Comparison of ENCODE assay signal across 26 cellular contexts in genomic region chr16:57390635-57391307, GRCh38. TPM values are rescaled to one million over a fixed set of nuclear protein-coding genes. Genes with fewer than 3 reads are reported as not detected.
"Had no signal": no experiment of that assay in that cellular context is flagged by ENCODE, and none has a peak within 500 bp of the region (broad histone marks: within the 10 kb centered on the region; RNA-seq: fewer than 3 reads in every experiment).

No MANE protein-coding gene starts in this region.

- H3K27ac Mint-ChIP-seq: activated CD4-positive, alpha-beta memory T cell treated with anti-CD3 and anti-CD28 coated beads for 36 hours; activated naive CD4-positive, alpha-beta T cell treated with anti-CD3 and anti-CD28 coated beads for 36 hours; activated naive CD8-positive, alpha-beta T cell treated with anti-CD3 and anti-CD28 coated beads, Interleukin-2, amount 10 ng/mL, durations not matched to agents 7 days and 5 days; activated T-cell treated with anti-CD3 and anti-CD28 coated beads, Interleukin-2, amount 50 U/mL, for 72 hours; naive thymus-derived CD4-positive, alpha-beta T cell; stimulated activated naive CD8-positive, alpha-beta T cell treated with anti-CD3 and anti-CD28 coated beads, Interleukin-15, Interleukin-2, amounts not matched to agents 100 ng/mL and 50 ng/mL, for 24 hours had no signal

- H3K36me3 ChIP-seq: gastrocnemius medialis, neutrophil, ovary, prostate gland, thyroid gland had no signal

- H3K27ac ChIP-seq: neutrophil, ovary, prostate gland, thyroid gland had no signal

- H3K4me1 ChIP-seq: prostate gland had no signal

- H3K9me3 Mint-ChIP-seq: activated CD4-positive, alpha-beta memory T cell treated with anti-CD3 and anti-CD28 coated beads for 36 hours; activated naive CD4-positive, alpha-beta T cell treated with anti-CD3 and anti-CD28 coated beads for 36 hours; activated T-cell treated with anti-CD3 and anti-CD28 coated beads, Interleukin-2, amount 50 U/mL, for 72 hours; naive thymus-derived CD4-positive, alpha-beta T cell; stimulated activated naive CD8-positive, alpha-beta T cell treated with anti-CD3 and anti-CD28 coated beads, Interleukin-15, Interleukin-2, amounts not matched to agents 100 ng/mL and 50 ng/mL, for 24 hours had no signal

- H3K4me3 Mint-ChIP-seq: activated CD4-positive, alpha-beta memory T cell treated with anti-CD3 and anti-CD28 coated beads for 36 hours; activated naive CD4-positive, alpha-beta T cell treated with anti-CD3 and anti-CD28 coated beads for 36 hours; activated naive CD8-positive, alpha-beta T cell treated with anti-CD3 and anti-CD28 coated beads, Interleukin-2, amount 10 ng/mL, durations not matched to agents 7 days and 5 days; activated T-cell treated with anti-CD3 and anti-CD28 coated beads, Interleukin-2, amount 50 U/mL, for 72 hours; naive thymus-derived CD4-positive, alpha-beta T cell; stimulated activated naive CD8-positive, alpha-beta T cell treated with anti-CD3 and anti-CD28 coated beads, Interleukin-15, Interleukin-2, amounts not matched to agents 100 ng/mL and 50 ng/mL, for 24 hours had no signal

- ATAC-seq: activated T-cell treated with anti-CD3 and anti-CD28 coated beads, Interleukin-2, amount 50 U/mL, for 72 hours; gastrocnemius medialis; naive thymus-derived CD4-positive, alpha-beta T cell had no signal

- H3K4me3 ChIP-seq: gastrocnemius medialis, lung, ovary, prostate gland, thyroid gland had no signal

- DNase-seq: activated CD4-positive, alpha-beta memory T cell treated with anti-CD3 and anti-CD28 coated beads for 36 hours; activated CD4-positive, alpha-beta T cell treated with anti-CD3 and anti-CD28 coated beads for 48 hours; activated effector memory CD4-positive, alpha-beta T cell treated with Interleukin-2 at 50 U/mL for 16 hours; activated naive CD4-positive, alpha-beta T cell treated with anti-CD3 and anti-CD28 coated beads for 36 hours; activated naive CD8-positive, alpha-beta T cell treated with anti-CD3 and anti-CD28 coated beads, Interleukin-2, amount 10 ng/mL, durations not matched to agents 7 days and 5 days; activated T-cell treated with anti-CD3 and anti-CD28 coated beads, Interleukin-2, amount 50 U/mL, for 72 hours; amniotic stem cell; cerebellar nuclear complex; cortex of kidney; effector CD4-positive, alpha-beta T cell; gastrocnemius medialis; head of caudate nucleus; islet precursor cell; left cardiac atrium; naive thymus-derived CD4-positive, alpha-beta T cell; ovary; stimulated activated CD4-positive, alpha-beta T cell treated with anti-CD3 and anti-CD28 coated beads, Interleukin-12 subunit alpha, Interleukin-12 subunit beta, amount 100 ng/mL, for 4 hours; stimulated activated CD4-positive, alpha-beta T cell treated with anti-CD3 and anti-CD28 coated beads, Interleukin-1b, Interleukin-23, amount 100 ng/mL, for 48 hours; substantia nigra; thyroid gland had no signal

- H3K27me3 ChIP-seq: gastrocnemius medialis, ovary, thyroid gland had no signal

- H3K36me3 Mint-ChIP-seq: activated CD4-positive, alpha-beta memory T cell treated with anti-CD3 and anti-CD28 coated beads for 36 hours; activated naive CD8-positive, alpha-beta T cell treated with anti-CD3 and anti-CD28 coated beads, Interleukin-2, amount 10 ng/mL, durations not matched to agents 7 days and 5 days; naive thymus-derived CD4-positive, alpha-beta T cell had no signal

- H3K9me3 ChIP-seq: gastrocnemius medialis, neutrophil, ovary, prostate gland, thyroid gland had no signal

RNA-seq across cellular contexts. Expression of gene CCL17, which starts 13.8 kb away (rescaled TPM):
- total RNA-seq: activated naive CD4-positive, alpha-beta T cell treated with anti-CD3 and anti-CD28 coated beads for 36 hours; activated naive CD8-positive, alpha-beta T cell treated with anti-CD3 and anti-CD28 coated beads, Interleukin-2, amount 10 ng/mL, durations not matched to agents 7 days and 5 days; bronchial epithelial cell; gastrocnemius medialis; left cardiac atrium; ovary; prostate gland; T-helper 2 cell treated with Interferon-gamma antibody and Interleukin-4, amounts not matched to agents 100 ng/mL and 5 ng/mL, for 36 hours; thyroid gland had no signal
- polyA plus RNA-seq: naive thymus-derived CD4-positive, alpha-beta T cell; ovary had no signal

RNA-seq across cellular contexts. Expression of gene CX3CL1, which starts 18.5 kb away (rescaled TPM):
- total RNA-seq: activated CD4-positive, alpha-beta memory T cell treated with anti-CD3 and anti-CD28 coated beads for 36 hours; activated naive CD4-positive, alpha-beta T cell treated with anti-CD3 and anti-CD28 coated beads for 36 hours; activated naive CD8-positive, alpha-beta T cell treated with anti-CD3 and anti-CD28 coated beads, Interleukin-2, amount 10 ng/mL, durations not matched to agents 7 days and 5 days; activated T-cell treated with anti-CD3 and anti-CD28 coated beads, Interleukin-2, amount 50 U/mL, for 72 hours; bronchial epithelial cell; naive thymus-derived CD4-positive, alpha-beta T cell; T-helper 2 cell treated with Interferon-gamma antibody and Interleukin-4, amounts not matched to agents 100 ng/mL and 5 ng/mL, for 36 hours had no signal
- polyA plus RNA-seq: naive thymus-derived CD4-positive, alpha-beta T cell had no signal

RNA-seq across cellular contexts. Expression of gene CCL22, which starts 32.2 kb away (rescaled TPM):
- total RNA-seq: bronchial epithelial cell, gastrocnemius medialis, thyroid gland had no signal
- polyA plus RNA-seq: naive thymus-derived CD4-positive, alpha-beta T cell had no signal
